Comparison of ENCODE assay signal across 8 cellular contexts in genomic region chr17:57605734-57606105, GRCh38.
DNase-seq lines count a peak whose midpoint lies in the region; ATAC-seq and TF ChIP-seq lines count a peak whose summit lies in the region.

No MANE protein-coding gene starts in this region.

- peak overlapping the region; percentile 89 for H3K27ac Mint-ChIP-seq in memory B cell

- no peak overlapping the region for H2BK5ac ChIP-seq in mesendoderm (ENCODE audit: low read length)

- peaks cover 0 to 28% (median 6%) of the 10 kb centered on the region in 11 experiments; a peak in 11 of 22 replicates for H4K20me1 ChIP-seq in BLaER1 treated with 17β-estradiol and CSF1 and Interleukin-3, amounts not matched to agents 10 nM and 100 nM
- no peaks in the 10 kb centered on the region for H4K20me1 ChIP-seq in PC-3 (ENCODE audit: low read length)

- no peak overlapping the region for H3K56ac ChIP-seq in mesendoderm (ENCODE audit: low read length)

- TF ChIP-seq POLR2A in Peyer's patch (IDR thresholded peaks at IDR 0.05), result no peak

- H3K79me2 ChIP-seq in mesendoderm (ENCODE audit: control insufficient read depth, insufficient read depth, low read length) (no peaks in the 10 kb centered on the region), PC-3 (ENCODE audit: low read length) (no peaks in the 10 kb centered on the region)

- H2AK5ac ChIP-seq in mesendoderm (ENCODE audit: low read length), result no peak overlapping the region

- no peak for DNase-seq in Peyer's patch
- no peak for DNase-seq in memory B cell (ENCODE audit: low spot score in 2 of 2)
- no peak for DNase-seq in mesendoderm
- no peak for DNase-seq in PC-3
- no peak for DNase-seq in OCI-M2 (lab: John Stamatoyannopoulos, UW; ENCODE audit: unreplicated experiment)

- ATAC-seq in GM19397 (IDR thresholded peaks at IDR 0.05; ENCODE audit: unreplicated experiment) (peak; percentile 25), memory B cell (ENCODE audit: low read depth) (peak; percentile 20), PC-3 (no peak), GM21723 (IDR thresholded peaks at IDR 0.05; ENCODE audit: unreplicated experiment) (no peak)

- no TSS peak for BruUV-seq in PC-3 (replicated peaks; lab: Mats Ljungman, UMichigan)

- H3K27me3 Mint-ChIP-seq in memory B cell, result no peaks in the 10 kb centered on the region

- no peak overlapping the region for H4K8ac ChIP-seq in mesendoderm (ENCODE audit: low read depth, low read length)

- H3K4me1 Mint-ChIP-seq in memory B cell, result peaks cover 43% of the 10 kb centered on the region

- no peak overlapping the region for H4K5ac ChIP-seq in mesendoderm (ENCODE audit: low read length)

- no CpG with 5 or more reads among the region's 5 CpGs for WGBS in mesendoderm (ENCODE audit: extremely low coverage, insufficient coverage, low lambda C conversion rate)

- CTCF ChIA-PET in PC-3 (lab: Charles Lee), result interaction anchor here (0.6 kb wide), 1 partner anchor 8 kb away, joined by 3 read pairs; no protein-coding TSS in a partner anchor

- peaks cover 0 to 78% (median 41%) of the 10 kb centered on the region in 11 experiments; a peak in 15 of 22 replicates for H3K36me3 ChIP-seq in BLaER1 treated with 17β-estradiol and CSF1 and Interleukin-3, amounts not matched to agents 10 nM and 100 nM
- H3K36me3 ChIP-seq in Peyer's patch (no peaks in the 10 kb centered on the region), mesendoderm (ENCODE audit: control insufficient read depth, insufficient read depth, low read length) (no peaks in the 10 kb centered on the region), PC-3 (ENCODE audit: low read depth, low read length) (no peaks in the 10 kb centered on the region)

- H3K9me3 ChIP-seq in BLaER1 treated with 17β-estradiol and CSF1 and Interleukin-3, amounts not matched to agents 10 nM and 100 nM (replicated peaks in 1 of 11), result no peaks in the 10 kb centered on the region
- H3K9me3 ChIP-seq in Peyer's patch (no peaks in the 10 kb centered on the region), PC-3 (ENCODE audit: low read length) (no peaks in the 10 kb centered on the region)

- peak overlapping the region; percentile 64 for H3K4me3 Mint-ChIP-seq in memory B cell

- no peak overlapping the region for H3K18ac ChIP-seq in mesendoderm (ENCODE audit: low read length)

- no peak overlapping the region for H2AFZ ChIP-seq in PC-3 (ENCODE audit: low read length)

- POLR2A ChIA-PET in PC-3 (lab: Charles Lee; ENCODE audit: unreplicated experiment), result no interaction called here

- H3K4me1 ChIP-seq in BLaER1 treated with 17β-estradiol and CSF1 and Interleukin-3, amounts not matched to agents 10 nM and 100 nM, result peaks cover 43 to 83% (median 74%) of the 10 kb centered on the region in 10 experiments
- H3K4me1 ChIP-seq in Peyer's patch (peaks cover 0 to 34% (median 27%) of the 10 kb centered on the region in 4 donors), mesendoderm (ENCODE audit: control insufficient read depth, low read depth, low read length) (no peaks in the 10 kb centered on the region), PC-3 (ENCODE audit: insufficient read depth, low read length) (peaks cover 15% of the 10 kb centered on the region)

- H3K79me1 ChIP-seq in mesendoderm (ENCODE audit: low read length), result no peaks in the 10 kb centered on the region

- peak overlapping the region in 2 of 10 experiments; percentile 37 to 43; a peak in 1 of 20 replicates for H3K4me3 ChIP-seq in BLaER1 treated with 17β-estradiol and CSF1 and Interleukin-3, amounts not matched to agents 10 nM and 100 nM
- peak overlapping the region in 2 of 4 donors; percentile 1 to 13 for H3K4me3 ChIP-seq in Peyer's patch
- no peak overlapping the region for H3K4me3 ChIP-seq in mesendoderm (ENCODE audit: low read length)
- H3K4me3 ChIP-seq in PC-3 (ENCODE audit: low read length), result no peak overlapping the region

- no peak overlapping the region for H2BK15ac ChIP-seq in mesendoderm (replicated peaks; ENCODE audit: low read depth)

- H3K9me3 Mint-ChIP-seq in memory B cell, result no peaks in the 10 kb centered on the region

- no peaks in the 10 kb centered on the region for H3K9me2 ChIP-seq in PC-3 (replicated peaks; ENCODE audit: low read length)

- H3K4ac ChIP-seq in mesendoderm (ENCODE audit: low read depth, low read length), result no peak overlapping the region

- peak overlapping the region in 9 of 11 experiments; percentile 9 to 78 (median 64); a peak in 13 of 22 replicates for H3K27ac ChIP-seq in BLaER1 treated with 17β-estradiol and CSF1 and Interleukin-3, amounts not matched to agents 10 nM and 100 nM
- H3K27ac ChIP-seq in Peyer's patch (peak overlapping the region; percentile 1 to 69 (median 47)), mesendoderm (ENCODE audit: low read depth, low read length) (no peak overlapping the region), PC-3 (ENCODE audit: low read length) (no peak overlapping the region)

- no peak overlapping the region for H2BK120ac ChIP-seq in mesendoderm (ENCODE audit: low read depth, low read length)

- TF ChIP-seq CTCF in Peyer's patch (IDR thresholded peaks at IDR 0.05) (no peak), PC-3 (conservative IDR thresholded peaks at IDR 0.05; ENCODE audit: low read depth, low read length) (no peak)

- no peaks in the 10 kb centered on the region for H3K36me3 Mint-ChIP-seq in memory B cell

- intact Hi-C loops in PC-3 (cut with micrococcal nuclease), result loop anchor here (10.0 kb wide), 1 partner anchor 579 kb away; no protein-coding TSS in a partner anchor

- no peaks in the 10 kb centered on the region for H3F3A ChIP-seq in PC-3 (ENCODE audit: low read length, unreplicated experiment)

- H3K23ac ChIP-seq in mesendoderm (ENCODE audit: low read length), result no peak overlapping the region

- peak overlapping the region; percentile 71 to 96 (median 87) for H3K4me2 ChIP-seq in BLaER1 treated with 17β-estradiol and CSF1 and Interleukin-3, amounts not matched to agents 10 nM and 100 nM
- H3K4me2 ChIP-seq in mesendoderm (ENCODE audit: low read length), result no peak overlapping the region
- no peak overlapping the region for H3K4me2 ChIP-seq in PC-3 (ENCODE audit: low read length)

- no peaks in the 10 kb centered on the region for H3K27me3 ChIP-seq in BLaER1 treated with 17β-estradiol and CSF1 and Interleukin-3, amounts not matched to agents 10 nM and 100 nM
- H3K27me3 ChIP-seq in Peyer's patch, result no peaks in the 10 kb centered on the region
- no peaks in the 10 kb centered on the region for H3K27me3 ChIP-seq in mesendoderm (ENCODE audit: insufficient read depth, low read length, poor library complexity)
- H3K27me3 ChIP-seq in PC-3 (ENCODE audit: low read length), result no peaks in the 10 kb centered on the region

- H3K9ac ChIP-seq in BLaER1 treated with 17β-estradiol and CSF1 and Interleukin-3, amounts not matched to agents 10 nM and 100 nM, result peak overlapping the region in 8 of 11 experiments; percentile 40 to 69 (median 58); a peak in 15 of 22 replicates
- H3K9ac ChIP-seq in mesendoderm (ENCODE audit: low read length) (no peak overlapping the region), PC-3 (ENCODE audit: low read length) (no peak overlapping the region)

Comparison
In these comparisons a context has a peak if more than half of its experiments do, and no peak if none do; other contexts are left out.
1. H3K27ac ChIP-seq: peak in BLaER1 treated with 17β-estradiol and CSF1 and Interleukin-3, amounts not matched to agents 10 nM and 100 nM (9 of 11) and Peyer's patch (4 of 4); none in mesendoderm (single experiment) and PC-3 (single experiment).
2. H3K4me2 ChIP-seq: peak in BLaER1 treated with 17β-estradiol and CSF1 and Interleukin-3, amounts not matched to agents 10 nM and 100 nM (11 of 11); none in mesendoderm (single experiment) and PC-3 (single experiment).
3. H3K9ac ChIP-seq: peak in BLaER1 treated with 17β-estradiol and CSF1 and Interleukin-3, amounts not matched to agents 10 nM and 100 nM (8 of 11); none in mesendoderm (single experiment) and PC-3 (single experiment).
4. ATAC-seq: peak in GM19397 (single experiment) and memory B cell (single experiment); none in PC-3 (single experiment) and GM21723 (single experiment).